In genomic region chr5:107285772-107286171, GRCh38 we compare ENCODE assay signal across 14 cellular contexts.
DNase-seq lines count a peak whose midpoint lies in the region; ATAC-seq, FAIRE-seq and TF ChIP-seq lines count a peak whose summit lies in the region.
"Had no signal": no experiment of that assay in that cellular context is flagged by ENCODE, and none has a peak within 500 bp of the region (broad histone marks: within the 10 kb centered on the region; RNA-seq: fewer than 3 reads in every experiment).

No MANE protein-coding gene starts in this region.

- no peaks in the 10 kb centered on the region for H3K36me3 ChIP-seq in GM12878 (ENCODE audit: control insufficient read depth in 2 of 2, insufficient read depth in 2 of 2, low read length in 1 of 2)
- H3K36me3 ChIP-seq: esophagus muscularis mucosa, prostate gland, SJSA1 had no signal

- ATAC-seq in GM18870 (IDR thresholded peaks at IDR 0.05; ENCODE audit: unreplicated experiment) (peak; percentile 45), HG03039 (IDR thresholded peaks at IDR 0.05; ENCODE audit: unreplicated experiment) (peak; percentile 51), GM12878 (peak; percentile 52), esophagus mucosa (no peak)

- H3K79me2 ChIP-seq in GM12878 (ENCODE audit: control insufficient read depth, insufficient read depth, low read length) = no peaks in the 10 kb centered on the region

- FAIRE-seq in GM12891 (lab: Jason Lieb, UNC) (no peak), GM12878 (lab: Jason Lieb, UNC) (no peak)

- SMC1A ChIA-PET in GM12878 (lab: Charles Lee; ENCODE audit: uncharacterized antibody, unreplicated experiment) = interaction anchor here (0.7 to 4.0 kb wide), 12 partner anchors 10 to 181 kb away, joined by 3 to 19 read pairs (median 4); no protein-coding TSS in a partner anchor

- H3K9me3 ChIP-seq in GM12878 (replicated peaks; ENCODE audit: control insufficient read depth, insufficient read depth, low read length) = no peaks in the 10 kb centered on the region; the same call in 2 of the 3 replicates
- H3K9me3 ChIP-seq: esophagus muscularis mucosa, prostate gland, SJSA1 had no signal

- RAD21 ChIA-PET in GM12878 (lab: Charles Lee; ENCODE audit: unreplicated experiment) = interaction anchor here (1.0 to 3.2 kb wide), 2 partner anchors 22 to 50 kb away, joined by 3 to 20 read pairs; no protein-coding TSS in a partner anchor

- intact Hi-C loops in GM12878 (cut with micrococcal nuclease; ENCODE audit: unreplicated experiment) = loop anchor here (5.0 kb wide), 3 partner anchors 192 to 387 kb away; partner anchors contain the start of gene EFNA5

- H2AFZ ChIP-seq in GM12878 (ENCODE audit: control insufficient read depth, low read depth, low read length) = no peak overlapping the region

- BruUV-seq in GM12878 (replicated peaks; lab: Mats Ljungman, UMichigan) = no TSS peak

- H4K20me1 ChIP-seq in GM12878 (ENCODE audit: control insufficient read depth, insufficient read depth) = no peaks in the 10 kb centered on the region

- H3K9ac ChIP-seq in GM12878 (ENCODE audit: control insufficient read depth, insufficient read depth, low read length) = no peak overlapping the region

- TF ChIP-seq CTCF in GM12878 (IDR thresholded peaks at IDR 0.05 in 2 of 3, conservative IDR thresholded peaks at IDR 0.05 in 1 of 3; ENCODE audit: control insufficient read depth in 2 of 3, extremely low read depth in 1 of 3, insufficient read depth in 1 of 3, low read depth in 3 of 3, low read length in 3 of 3) = no peak

- TF ChIP-seq POLR2A in GM12891 (IDR thresholded peaks at IDR 0.05; ENCODE audit: low read depth, low read length) = no peak
- no peak for TF ChIP-seq POLR2A in GM12878 (IDR thresholded peaks at IDR 0.05; ENCODE audit: low read depth, low read length)

- H3K27ac ChIP-seq in GM12878 (ENCODE audit: control insufficient read depth, insufficient read depth) = no peak overlapping the region
- H3K27ac ChIP-seq: esophagus muscularis mucosa, prostate gland, SJSA1, VCaP had no signal

- peaks cover 17% of the 10 kb centered on the region for H3K4me1 ChIP-seq in GM12878 (ENCODE audit: control insufficient read depth, insufficient read depth, low read length)
- H3K4me1 ChIP-seq: esophagus muscularis mucosa, prostate gland, SJSA1 had no signal

- no peak overlapping the region for H3K4me3 ChIP-seq in GM12878
- H3K4me3 ChIP-seq: esophagus muscularis mucosa, prostate gland, SJSA1 had no signal

- CTCF ChIA-PET in GM12878 (lab: Yijun Ruan, JAX) = interaction anchor here (0.7 to 1.9 kb wide), 4 partner anchors 21 to 286 kb away, joined by 3 to 7 read pairs (median 4); no protein-coding TSS in a partner anchor

- H3K27me3 ChIP-seq in GM12878 (replicated peaks in 1 of 2; ENCODE audit: control insufficient read depth in 2 of 2, insufficient read depth in 2 of 2, low read length in 1 of 2) = peaks cover 0 to 2% of the 10 kb centered on the region in 2 experiments; a peak in 2 of 4 replicates
- H3K27me3 ChIP-seq: esophagus muscularis mucosa, SJSA1 had no signal

- in situ Hi-C loops in GM12878 (cut with MboI) = no loop called here

- no peak for TF ChIP-seq RAD21 in GM12878 (IDR thresholded peaks at IDR 0.05; ENCODE audit: insufficient read depth, low read depth, low read length)

- TF ChIP-seq EP300 in GM12878 (IDR thresholded peaks at IDR 0.05; ENCODE audit: borderline replicate concordance in 1 of 2, control insufficient read depth in 1 of 2, low read depth in 2 of 2, low read length in 2 of 2) = peak; percentile 62 to 70; a peak in 2 of 4 replicates

- DNase-seq in GM12891 (ENCODE audit: insufficient read length, low spot score) (no peak), GM12878 (ENCODE audit: low read depth, low spot score) (no peak), midbrain (lab: John Stamatoyannopoulos, UW) (no peak), retina (no peak)
- DNase-seq: CD4-positive, CD25-positive, alpha-beta regulatory T cell; NCI-H187; NCI-H82 had no signal

- POLR2A ChIA-PET in GM12878 (lab: Charles Lee) = interaction anchor here (0.7 to 1.7 kb wide), 4 partner anchors 16 to 23 kb away, joined by 3 to 10 read pairs (median 4); no protein-coding TSS in a partner anchor

- WGBS in GM12878 (ENCODE audit: insufficient coverage, insufficient replicate concordance, low lambda C conversion rate, missing lambda C conversion rate) = 18% methylated on average over 6 of the region's 6 CpGs

- no peak overlapping the region for H3K4me2 ChIP-seq in GM12878 (ENCODE audit: control insufficient read depth, insufficient read depth)

TF ChIP-seq in GM12891, 5 proteins besides CTCF, POLR2A, EP300 and RAD21:
- TF ChIP-seq SPI1 (IDR thresholded peaks at IDR 0.05; ENCODE audit: low read depth, low read length) (no peak), POU2F2 (IDR thresholded peaks at IDR 0.05; ENCODE audit: low read depth, low read length) (peak; percentile 47; the same call in 1 of the 2 replicates)

TF ChIP-seq in GM12878, 131 proteins besides CTCF, POLR2A, EP300 and RAD21 (continues in another document):
- TF ChIP-seq JUNB (IDR thresholded peaks at IDR 0.05) = peak; percentile 64
- TF ChIP-seq NR2F1 (conservative IDR thresholded peaks at IDR 0.05) = 0 out of 2 replicates have a peak, but pooled peaks have one; percentile 28
- peak; percentile 79 for TF ChIP-seq BCL11A (IDR thresholded peaks at IDR 0.05; ENCODE audit: low read depth, low read length)
- peak; percentile 81 for TF ChIP-seq CREM (IDR thresholded peaks at IDR 0.05; ENCODE audit: low read depth)
- TF ChIP-seq NRF1 (conservative IDR thresholded peaks at IDR 0.05; ENCODE audit: low read depth, low read length) = no peak
- TF ChIP-seq, protein P1, sequence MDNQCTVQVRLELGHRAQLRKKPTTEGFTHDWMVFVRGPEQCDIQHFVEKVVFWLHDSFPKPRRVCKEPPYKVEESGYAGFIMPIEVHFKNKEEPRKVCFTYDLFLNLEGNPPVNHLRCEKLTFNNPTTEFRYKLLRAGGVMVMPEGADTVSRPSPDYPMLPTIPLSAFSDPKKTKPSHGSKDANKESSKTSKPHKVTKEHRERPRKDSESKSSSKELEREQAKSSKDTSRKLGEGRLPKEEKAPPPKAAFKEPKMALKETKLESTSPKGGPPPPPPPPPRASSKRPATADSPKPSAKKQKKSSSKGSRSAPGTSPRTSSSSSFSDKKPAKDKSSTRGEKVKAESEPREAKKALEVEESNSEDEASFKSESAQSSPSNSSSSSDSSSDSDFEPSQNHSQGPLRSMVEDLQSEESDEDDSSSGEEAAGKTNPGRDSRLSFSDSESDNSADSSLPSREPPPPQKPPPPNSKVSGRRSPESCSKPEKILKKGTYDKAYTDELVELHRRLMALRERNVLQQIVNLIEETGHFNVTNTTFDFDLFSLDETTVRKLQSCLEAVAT (IDR thresholded peaks at IDR 0.05) = no peak
- no peak for TF ChIP-seq SUZ12 (IDR thresholded peaks at IDR 0.05; ENCODE audit: unreplicated experiment)
- TF ChIP-seq YBX1 (IDR thresholded peaks at IDR 0.05) = no peak
- TF ChIP-seq CBFB (IDR thresholded peaks at IDR 0.05; ENCODE audit: low read depth) = 0 out of 2 replicates have a peak, but pooled peaks have one; percentile 35
- TF ChIP-seq NFIC (IDR thresholded peaks at IDR 0.05; ENCODE audit: low read depth, low read length) = peak; percentile 66
- TF ChIP-seq LARP7 (IDR thresholded peaks at IDR 0.05) = no peak
- peak; percentile 51; the same call in 1 of the 2 replicates for TF ChIP-seq BMI1 (IDR thresholded peaks at IDR 0.05; ENCODE audit: borderline replicate concordance)
- TF ChIP-seq ZBTB40 (IDR thresholded peaks at IDR 0.05; ENCODE audit: borderline replicate concordance) = no peak
- no peak for TF ChIP-seq ZNF207 (IDR thresholded peaks at IDR 0.05; ENCODE audit: borderline replicate concordance)
- no peak for TF ChIP-seq NR2C2 (IDR thresholded peaks at IDR 0.05; ENCODE audit: borderline replicate concordance, control insufficient read depth, insufficient read length, low read depth)
- no peak for TF ChIP-seq SMAD5 (IDR thresholded peaks at IDR 0.05; ENCODE audit: low read depth)
- no peak for TF ChIP-seq CEBPB (IDR thresholded peaks at IDR 0.05; ENCODE audit: borderline replicate concordance in 1 of 2, low read depth in 2 of 2, low read length in 2 of 2)
- TF ChIP-seq FOXM1 (IDR thresholded peaks at IDR 0.05; ENCODE audit: low read depth, low read length) = 0 out of 2 replicates have a peak, but pooled peaks have one; percentile 23
- TF ChIP-seq SMAD1 (IDR thresholded peaks at IDR 0.05; ENCODE audit: low read depth, partially characterized antibody) = no peak
